1 cellular context compared by ENCODE assay signal in the genomic region with DNA sequence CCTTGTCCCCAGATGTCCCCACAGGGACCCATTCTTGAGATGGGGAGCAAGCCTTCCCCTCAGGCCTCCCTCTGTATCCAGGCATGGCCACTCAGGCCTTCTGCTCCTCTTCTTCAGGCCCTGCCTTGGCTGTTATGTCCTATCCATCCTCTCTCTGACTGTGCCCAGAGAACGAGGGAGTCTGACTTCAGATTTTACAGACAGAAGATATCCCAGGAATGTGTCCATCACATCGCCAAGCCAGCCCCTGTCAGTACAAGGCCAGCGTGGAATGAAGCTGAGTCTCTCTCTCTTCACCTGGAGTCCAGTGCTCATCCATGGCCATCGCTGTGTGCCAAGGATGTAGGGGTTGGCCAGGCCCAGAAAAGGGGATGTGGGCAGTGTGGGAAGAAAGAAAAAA.
TF ChIP-seq lines count a peak whose summit lies in the region.

No MANE protein-coding gene starts in this region.

TF ChIP-seq in H1, 55 proteins besides CTCF, POLR2A, EP300 and RAD21:
- TF ChIP-seq TEAD4 (IDR thresholded peaks at IDR 0.05; ENCODE audit: low read depth, low read length) (0 out of 2 replicates have a peak, but pooled peaks have one; percentile 22), SIN3A (conservative IDR thresholded peaks at IDR 0.05 in 1 of 2, IDR thresholded peaks at IDR 0.05 in 1 of 2; ENCODE audit: low read depth in 1 of 2, low read length in 2 of 2) (no peak), RFX5 (IDR thresholded peaks at IDR 0.05; ENCODE audit: borderline replicate concordance, low read depth, low read length) (no peak), GTF2F1 (IDR thresholded peaks at IDR 0.05; ENCODE audit: borderline replicate concordance, low read depth, low read length) (no peak), NRF1 (IDR thresholded peaks at IDR 0.05; ENCODE audit: low read depth, low read length) (no peak)
TF ChIP-seq in H1: peak in this region for 1.
